Comparison of ENCODE assay signal across 3 cellular contexts in the genomic region with DNA sequence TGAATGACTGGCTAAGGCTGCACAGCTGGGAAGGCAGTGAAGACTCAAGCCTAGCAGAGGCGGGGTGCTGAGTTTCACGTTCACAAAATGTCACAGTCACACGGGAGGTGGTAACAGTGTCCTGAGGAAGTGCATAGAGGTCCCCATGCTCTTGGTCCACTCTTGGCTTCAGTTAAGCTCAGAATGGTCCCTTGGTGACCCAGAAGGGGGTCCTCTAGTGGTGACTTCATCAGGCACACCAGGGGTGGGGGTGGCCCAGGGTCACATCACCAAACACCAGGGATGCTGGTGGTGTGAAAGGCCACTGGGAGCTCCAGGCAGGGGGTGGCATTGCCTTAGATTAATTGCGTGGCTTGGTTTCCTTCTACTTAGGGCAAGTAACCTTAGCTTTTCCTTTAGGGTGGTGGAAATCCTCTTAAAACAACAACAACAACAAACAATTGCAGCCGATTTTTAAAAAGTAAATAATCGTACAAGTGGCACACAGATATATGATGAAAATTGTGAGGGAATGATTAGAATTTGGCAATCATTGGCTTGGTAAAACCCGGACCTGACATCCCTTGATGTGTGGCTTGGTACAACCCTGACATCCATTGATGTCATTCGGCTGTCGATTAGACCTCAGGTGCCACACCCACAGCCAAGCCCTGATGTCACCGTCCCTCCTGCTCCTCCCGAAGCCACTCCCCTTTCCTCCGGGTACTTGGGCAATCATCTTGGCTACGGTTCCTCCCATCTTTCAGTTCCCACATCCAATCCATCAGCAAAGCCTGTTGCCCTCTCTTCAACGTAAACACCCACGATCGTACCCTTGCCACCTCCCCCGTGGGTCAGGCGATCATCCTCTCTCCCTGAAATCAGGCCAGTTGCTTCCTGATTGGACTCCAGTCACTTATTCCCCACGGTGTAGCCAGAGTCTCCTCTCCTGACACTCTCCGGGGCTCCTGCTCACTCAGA.
TF ChIP-seq lines count a peak whose summit lies in the region.

No MANE protein-coding gene starts in this region.

TF ChIP-seq in GM23338, 12 proteins besides CTCF, POLR2A, EP300 and RAD21 (continues in another document):
- TF ChIP-seq ZNF462 (CRISPR knock-in tag; IDR thresholded peaks at IDR 0.05) (no peak), JUNB (IDR thresholded peaks at IDR 0.05; ENCODE audit: unreplicated experiment) (no peak), EZH2 (IDR thresholded peaks at IDR 0.05; ENCODE audit: low read depth, unreplicated experiment) (no peak), EZH2phosphoT487 (IDR thresholded peaks at IDR 0.05; ENCODE audit: unreplicated experiment) (no peak)

TF ChIP-seq in H1, 55 proteins besides CTCF, POLR2A, EP300 and RAD21:
- TF ChIP-seq YY1 (IDR thresholded peaks at IDR 0.05; ENCODE audit: low read depth, low read length) (no peak), CREB1 (IDR thresholded peaks at IDR 0.05) (peak; percentile 64), CEBPB (IDR thresholded peaks at IDR 0.05; ENCODE audit: low read depth, low read length) (peak; percentile 40; the same call in 1 of the 2 replicates)

TF ChIP-seq in SK-N-SH treated with all-trans-retinoic acid at 6 μM for 48 hours, 23 proteins besides CTCF, POLR2A, EP300 and RAD21:
- TF ChIP-seq, protein P1, sequence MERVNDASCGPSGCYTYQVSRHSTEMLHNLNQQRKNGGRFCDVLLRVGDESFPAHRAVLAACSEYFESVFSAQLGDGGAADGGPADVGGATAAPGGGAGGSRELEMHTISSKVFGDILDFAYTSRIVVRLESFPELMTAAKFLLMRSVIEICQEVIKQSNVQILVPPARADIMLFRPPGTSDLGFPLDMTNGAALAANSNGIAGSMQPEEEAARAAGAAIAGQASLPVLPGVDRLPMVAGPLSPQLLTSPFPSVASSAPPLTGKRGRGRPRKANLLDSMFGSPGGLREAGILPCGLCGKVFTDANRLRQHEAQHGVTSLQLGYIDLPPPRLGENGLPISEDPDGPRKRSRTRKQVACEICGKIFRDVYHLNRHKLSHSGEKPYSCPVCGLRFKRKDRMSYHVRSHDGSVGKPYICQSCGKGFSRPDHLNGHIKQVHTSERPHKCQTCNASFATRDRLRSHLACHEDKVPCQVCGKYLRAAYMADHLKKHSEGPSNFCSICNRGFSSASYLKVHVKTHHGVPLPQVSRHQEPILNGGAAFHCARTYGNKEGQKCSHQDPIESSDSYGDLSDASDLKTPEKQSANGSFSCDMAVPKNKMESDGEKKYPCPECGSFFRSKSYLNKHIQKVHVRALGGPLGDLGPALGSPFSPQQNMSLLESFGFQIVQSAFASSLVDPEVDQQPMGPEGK (CRISPR knock-in tag; IDR thresholded peaks at IDR 0.05; ENCODE audit: borderline replicate concordance): no peak
- TF ChIP-seq ESRRG (CRISPR knock-in tag; IDR thresholded peaks at IDR 0.05): no peak
- no peak for TF ChIP-seq CREB5 (CRISPR knock-in tag; IDR thresholded peaks at IDR 0.05; ENCODE audit: low read depth)
- no peak for TF ChIP-seq ZNF565 (CRISPR knock-in tag; conservative IDR thresholded peaks at IDR 0.05; ENCODE audit: low read depth)
- no peak for TF ChIP-seq ZFP3 (CRISPR knock-in tag; IDR thresholded peaks at IDR 0.05)
- no peak for TF ChIP-seq BACH2 (CRISPR knock-in tag; IDR thresholded peaks at IDR 0.05; ENCODE audit: borderline replicate concordance)
- TF ChIP-seq ZNF8 (CRISPR knock-in tag; IDR thresholded peaks at IDR 0.05): no peak
- no peak for TF ChIP-seq ARNTL (CRISPR knock-in tag; IDR thresholded peaks at IDR 0.05; ENCODE audit: borderline replicate concordance, low read depth)
- no peak for TF ChIP-seq GLIS3 (CRISPR knock-in tag; IDR thresholded peaks at IDR 0.05)
- no peak for TF ChIP-seq OSR1 (CRISPR knock-in tag; IDR thresholded peaks at IDR 0.05)
- TF ChIP-seq TOX (CRISPR knock-in tag; IDR thresholded peaks at IDR 0.05; ENCODE audit: borderline replicate concordance): no peak
- TF ChIP-seq, protein P2, sequence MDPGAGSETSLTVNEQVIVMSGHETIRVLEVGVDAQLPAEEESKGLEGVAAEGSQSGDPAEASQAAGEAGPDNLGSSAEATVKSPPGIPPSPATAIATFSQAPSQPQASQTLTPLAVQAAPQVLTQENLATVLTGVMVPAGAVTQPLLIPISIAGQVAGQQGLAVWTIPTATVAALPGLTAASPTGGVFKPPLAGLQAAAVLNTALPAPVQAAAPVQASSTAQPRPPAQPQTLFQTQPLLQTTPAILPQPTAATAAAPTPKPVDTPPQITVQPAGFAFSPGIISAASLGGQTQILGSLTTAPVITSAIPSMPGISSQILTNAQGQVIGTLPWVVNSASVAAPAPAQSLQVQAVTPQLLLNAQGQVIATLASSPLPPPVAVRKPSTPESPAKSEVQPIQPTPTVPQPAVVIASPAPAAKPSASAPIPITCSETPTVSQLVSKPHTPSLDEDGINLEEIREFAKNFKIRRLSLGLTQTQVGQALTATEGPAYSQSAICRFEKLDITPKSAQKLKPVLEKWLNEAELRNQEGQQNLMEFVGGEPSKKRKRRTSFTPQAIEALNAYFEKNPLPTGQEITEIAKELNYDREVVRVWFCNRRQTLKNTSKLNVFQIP (CRISPR knock-in tag; IDR thresholded peaks at IDR 0.05; ENCODE audit: borderline replicate concordance, low read depth): no peak
- TF ChIP-seq ZFP30 (CRISPR knock-in tag; IDR thresholded peaks at IDR 0.05): no peak
- TF ChIP-seq RARB (CRISPR knock-in tag; IDR thresholded peaks at IDR 0.05): no peak
- no peak for TF ChIP-seq TSHZ2 (CRISPR knock-in tag; IDR thresholded peaks at IDR 0.05)
- TF ChIP-seq ZC3H10 (CRISPR knock-in tag; IDR thresholded peaks at IDR 0.05): no peak
- no peak for TF ChIP-seq ISL1 (CRISPR knock-in tag; IDR thresholded peaks at IDR 0.05)
